8 cellular contexts compared by ENCODE assay signal in the genomic region with DNA sequence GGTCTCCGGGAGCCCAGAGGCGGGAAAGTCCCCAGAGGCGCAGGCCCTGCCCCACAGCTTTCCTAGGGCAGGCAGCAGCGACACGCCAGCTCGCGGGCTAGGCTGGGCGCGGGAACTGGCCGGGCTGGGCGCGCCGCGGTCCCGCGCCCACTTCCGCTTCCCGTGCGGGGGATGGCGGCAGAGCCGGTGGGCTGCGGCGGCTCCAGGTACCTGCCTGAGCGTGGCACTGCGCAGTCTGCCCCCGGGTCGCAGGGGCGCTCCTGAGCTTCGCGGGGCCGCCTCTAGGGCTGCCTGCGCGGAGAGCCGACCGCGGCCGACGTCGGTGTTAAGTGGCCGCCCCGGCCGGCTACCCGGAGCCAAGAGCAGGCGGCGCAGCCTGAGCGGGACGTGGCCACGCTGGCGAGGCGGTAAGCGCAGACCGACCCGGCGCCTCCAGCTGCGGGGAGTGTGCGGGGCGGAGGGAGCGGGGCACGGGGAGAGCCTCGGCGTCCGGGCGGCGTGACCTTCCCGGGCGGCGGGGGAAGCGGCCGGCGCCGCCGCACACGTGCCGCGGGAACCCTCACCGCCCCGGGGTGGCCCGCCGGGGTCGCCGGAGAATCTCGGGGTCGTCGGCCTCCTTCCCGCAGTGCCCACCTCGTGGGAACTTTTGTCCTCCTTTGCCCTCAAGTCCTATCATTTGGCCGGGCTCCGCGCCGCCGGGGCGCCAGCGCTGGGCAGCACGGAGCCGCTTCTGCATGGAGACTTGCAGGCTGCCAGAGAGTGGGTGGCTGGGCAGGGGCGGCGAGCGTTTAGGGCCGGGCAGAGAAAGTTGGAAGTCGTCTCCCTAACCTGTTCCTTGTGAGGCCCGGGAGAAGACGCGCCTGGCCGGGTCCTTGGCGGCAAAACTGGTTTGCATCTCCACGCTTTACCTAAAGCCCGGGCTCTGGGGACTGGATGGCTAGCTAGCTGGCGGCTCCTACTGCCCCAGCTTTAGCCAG. TPM values are rescaled to one million over a fixed set of nuclear protein-coding genes. Genes with fewer than 3 reads are reported as not detected.
DNase-seq lines count a peak whose midpoint lies in the region; ATAC-seq and TF ChIP-seq lines count a peak whose summit lies in the region.

No MANE protein-coding gene starts in this region.

- H3K9me3 Mint-ChIP-seq in activated CD4-positive, alpha-beta memory T cell treated with anti-CD3 and anti-CD28 coated beads, Interleukin-2, amount 10 ng/mL, durations not matched to agents 7 days and 5 days, result peaks cover 11% of the 10 kb centered on the region
- H3K9me3 Mint-ChIP-seq in neural crest cell, result peaks cover 11% of the 10 kb centered on the region

- ATAC-seq in HG02610 (IDR thresholded peaks at IDR 0.05; ENCODE audit: unreplicated experiment), result peak; percentile 85

- H3K4me1 ChIP-seq in ACC112 (ENCODE audit: control insufficient read depth, insufficient read depth, low read length, unreplicated experiment), result peaks cover 1% of the 10 kb centered on the region

- peak; percentile 80 for DNase-seq in GM13976 (ENCODE audit: low spot score)
- peak; percentile 60 for DNase-seq in NCI-H1092 treated with DMSO at 0.1 percent for 48 hours (lab: John Stamatoyannopoulos, UW)
- peak; percentile 38 for DNase-seq in activated CD4-positive, alpha-beta memory T cell treated with anti-CD3 and anti-CD28 coated beads, Interleukin-2, amount 10 ng/mL, durations not matched to agents 7 days and 5 days
- DNase-seq in fibroblast of gingiva (ENCODE audit: low read depth), result peak; percentile 37
- DNase-seq in neural crest cell (ENCODE audit: low read depth, low spot score), result peak; percentile 42
- no peak for DNase-seq in NCI-H187 treated with DMSO at 0.1 percent for 48 hours (lab: John Stamatoyannopoulos, UW)

- H3K4me3 ChIP-seq in ACC112 (ENCODE audit: low read depth, low read length), result peak overlapping the region; percentile 93

- H3K36me3 Mint-ChIP-seq in activated CD4-positive, alpha-beta memory T cell treated with anti-CD3 and anti-CD28 coated beads, Interleukin-2, amount 10 ng/mL, durations not matched to agents 7 days and 5 days (ENCODE audit: low read depth), result peaks cover 5% of the 10 kb centered on the region
- H3K36me3 Mint-ChIP-seq in neural crest cell (ENCODE audit: low read depth), result peaks cover 19% of the 10 kb centered on the region

- H3K27ac Mint-ChIP-seq in activated CD4-positive, alpha-beta memory T cell treated with anti-CD3 and anti-CD28 coated beads, Interleukin-2, amount 10 ng/mL, durations not matched to agents 7 days and 5 days, result no peak overlapping the region
- H3K27ac Mint-ChIP-seq in neural crest cell (ENCODE audit: unreplicated experiment), result no peak overlapping the region

- H3K4me3 Mint-ChIP-seq in activated CD4-positive, alpha-beta memory T cell treated with anti-CD3 and anti-CD28 coated beads, Interleukin-2, amount 10 ng/mL, durations not matched to agents 7 days and 5 days, result peak overlapping the region; percentile 27
- H3K4me3 Mint-ChIP-seq in neural crest cell, result peak overlapping the region; percentile 86

- no peaks in the 10 kb centered on the region for H3K79me2 ChIP-seq in ACC112 (ENCODE audit: control insufficient read depth, insufficient read depth, low read length, unreplicated experiment)

- H3K27me3 ChIP-seq in ACC112 (ENCODE audit: insufficient read depth, low read length), result no peaks in the 10 kb centered on the region

- no peaks in the 10 kb centered on the region for H3K4me1 Mint-ChIP-seq in activated CD4-positive, alpha-beta memory T cell treated with anti-CD3 and anti-CD28 coated beads, Interleukin-2, amount 10 ng/mL, durations not matched to agents 7 days and 5 days
- peaks cover 7% of the 10 kb centered on the region for H3K4me1 Mint-ChIP-seq in neural crest cell

- H3K27me3 Mint-ChIP-seq in activated CD4-positive, alpha-beta memory T cell treated with anti-CD3 and anti-CD28 coated beads, Interleukin-2, amount 10 ng/mL, durations not matched to agents 7 days and 5 days, result peaks cover 32% of the 10 kb centered on the region
- H3K27me3 Mint-ChIP-seq in neural crest cell (ENCODE audit: low read depth), result peaks cover 37% of the 10 kb centered on the region

- H3K27ac ChIP-seq in ACC112 (ENCODE audit: low read depth, low read length), result no peak overlapping the region

- POLR2A ChIA-PET in activated CD4-positive, alpha-beta memory T cell treated with anti-CD3 and anti-CD28 coated beads, Interleukin-2, amount 10 ng/mL, durations not matched to agents 7 days and 5 days (lab: Charles Lee), result no interaction called here

- in situ Hi-C loops in GM13976 (cut with MboI; ENCODE audit: low sequenced_read_pairs, unreplicated experiment), result no loop called here

- TF ChIP-seq CTCF in GM13976 (IDR thresholded peaks at IDR 0.05; ENCODE audit: borderline replicate concordance, control extremely low read depth, extremely low read depth, insufficient read depth, missing control alignments) (peak; percentile 16), neural crest cell (conservative IDR thresholded peaks at IDR 0.05) (peak; percentile 44)

- CTCF ChIA-PET in activated CD4-positive, alpha-beta memory T cell treated with anti-CD3 and anti-CD28 coated beads, Interleukin-2, amount 10 ng/mL, durations not matched to agents 7 days and 5 days (lab: Charles Lee), result no interaction called here

- no peaks in the 10 kb centered on the region for H3K36me3 ChIP-seq in ACC112 (ENCODE audit: insufficient read depth, low read length)

- H2AFZ ChIP-seq in ACC112 (ENCODE audit: low read length, unreplicated experiment), result peak overlapping the region; percentile 91

RNA-seq across cellular contexts. Expression of a gene that starts 31.4 kb away (rescaled TPM):
- 10 to 100 TPM; 44.4 to 47.2 TPM for total RNA-seq in activated CD4-positive, alpha-beta memory T cell treated with anti-CD3 and anti-CD28 coated beads, Interleukin-2, amount 10 ng/mL, durations not matched to agents 7 days and 5 days
- total RNA-seq in neural crest cell, result 22.7 and 26.5 TPM in 2 replicates

RNA-seq across cellular contexts. Expression of a gene that starts 40.7 kb away (rescaled TPM):
- under 1 TPM; 0.18 to 0.30 TPM for total RNA-seq in activated CD4-positive, alpha-beta memory T cell treated with anti-CD3 and anti-CD28 coated beads, Interleukin-2, amount 10 ng/mL, durations not matched to agents 7 days and 5 days
- total RNA-seq in neural crest cell, result 0.14 and 0.18 TPM in 2 replicates
